ENCODE assay signal across 7 cellular contexts in genomic region chr12:52139579-52140062, GRCh38.
DNase-seq lines count a peak whose midpoint lies in the region; ATAC-seq and TF ChIP-seq lines count a peak whose summit lies in the region.

No MANE protein-coding gene starts in this region.

- H3K9me3 ChIP-seq in WERI-Rb-1 (ENCODE audit: severe bottlenecking) = no peaks in the 10 kb centered on the region

- H3K4me3 ChIP-seq in WERI-Rb-1 (ENCODE audit: low read depth, low read length) = no peak overlapping the region

- no peak overlapping the region for H3K27ac ChIP-seq in WERI-Rb-1

- peak; percentile 88 for TF ChIP-seq CTCF in WERI-Rb-1 (IDR thresholded peaks at IDR 0.05; ENCODE audit: low read depth, low read length)

- DNase-seq in ELR (ENCODE audit: low read depth) (peak; percentile 58), LoVo (ENCODE audit: low spot score) (peak; percentile 71), WERI-Rb-1 (peak; percentile 58), fibroblast of gingiva (ENCODE audit: low read depth) (peak; percentile 34), AML-193 (lab: John Stamatoyannopoulos, UW) (no peak)
- peak; percentile 48 for DNase-seq in stimulated activated CD4-positive, alpha-beta T cell treated with anti-CD3 and anti-CD28 coated beads, Interleukin-4, amount 100 ng/mL, for 24 hours

- no peak for ATAC-seq in GM21423 (IDR thresholded peaks at IDR 0.05; ENCODE audit: unreplicated experiment)

- H3K27me3 ChIP-seq in WERI-Rb-1 (ENCODE audit: insufficient read depth, low read depth, severe bottlenecking) = no peaks in the 10 kb centered on the region

- H3K36me3 ChIP-seq in WERI-Rb-1 = no peaks in the 10 kb centered on the region

Comparison
In these comparisons a context has a peak if more than half of its experiments do, and no peak if none do; other contexts are left out.
1. DNase-seq: peak in ELR (single experiment), LoVo (single experiment), WERI-Rb-1 (single experiment), fibroblast of gingiva (single experiment) and stimulated activated CD4-positive, alpha-beta T cell treated with anti-CD3 and anti-CD28 coated beads, Interleukin-4, amount 100 ng/mL, for 24 hours (single experiment); none in AML-193 (0 of 2).